ENCODE assay signal across 8 cellular contexts in the genomic region with DNA sequence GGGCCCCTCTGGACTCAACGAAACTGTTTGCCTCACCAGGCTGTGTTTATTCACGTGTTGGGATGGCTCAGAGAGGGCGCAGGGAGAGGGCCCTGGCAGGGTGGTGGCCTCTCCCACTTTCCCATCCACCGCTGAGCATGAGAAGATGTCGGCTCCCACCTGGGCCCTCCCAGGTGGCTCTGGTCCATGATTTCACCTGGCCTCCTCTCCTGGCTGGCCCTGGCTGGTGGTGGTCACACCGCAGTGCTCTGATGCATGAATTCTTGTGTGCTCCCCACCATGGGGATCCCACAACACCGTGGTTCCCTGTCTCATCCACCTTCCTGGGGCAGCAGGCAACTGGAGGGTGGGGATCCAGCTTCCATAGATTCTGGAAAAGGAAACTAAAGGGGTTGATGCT. TPM values are rescaled to one million over a fixed set of nuclear protein-coding genes. Genes with fewer than 3 reads are reported as not detected.
"Had no signal": no experiment of that assay in that cellular context is flagged by ENCODE, and none has a peak within 500 bp of the region (broad histone marks: within the 10 kb centered on the region; RNA-seq: fewer than 3 reads in every experiment).

No MANE protein-coding gene starts in this region.

- H3K36me3 Mint-ChIP-seq: IgD-negative memory B cell had no signal

- H2AFZ ChIP-seq: GM23248 had no signal

- H3K9ac ChIP-seq: GM23248 had no signal

- ATAC-seq: HepG2 had no signal

- DNase-seq: GM23248, GOT3, H9, HCEC 1CT, KBM-7 had no signal

- H3K27ac Mint-ChIP-seq: H9 had no signal

- H3K27ac ChIP-seq: GM23248, HL-60 had no signal

- H3K4me3 Mint-ChIP-seq: H9, IgD-negative memory B cell had no signal

- H3K4me3 ChIP-seq: GM23248 had no signal

RNA-seq across cellular contexts. Expression of gene RTL6, which starts 13.4 kb away (rescaled TPM):
- total RNA-seq: HepG2 had no signal
- polyA plus RNA-seq: HepG2 had no signal
